Comparison of ENCODE assay signal across 8 cellular contexts in the genomic region with DNA sequence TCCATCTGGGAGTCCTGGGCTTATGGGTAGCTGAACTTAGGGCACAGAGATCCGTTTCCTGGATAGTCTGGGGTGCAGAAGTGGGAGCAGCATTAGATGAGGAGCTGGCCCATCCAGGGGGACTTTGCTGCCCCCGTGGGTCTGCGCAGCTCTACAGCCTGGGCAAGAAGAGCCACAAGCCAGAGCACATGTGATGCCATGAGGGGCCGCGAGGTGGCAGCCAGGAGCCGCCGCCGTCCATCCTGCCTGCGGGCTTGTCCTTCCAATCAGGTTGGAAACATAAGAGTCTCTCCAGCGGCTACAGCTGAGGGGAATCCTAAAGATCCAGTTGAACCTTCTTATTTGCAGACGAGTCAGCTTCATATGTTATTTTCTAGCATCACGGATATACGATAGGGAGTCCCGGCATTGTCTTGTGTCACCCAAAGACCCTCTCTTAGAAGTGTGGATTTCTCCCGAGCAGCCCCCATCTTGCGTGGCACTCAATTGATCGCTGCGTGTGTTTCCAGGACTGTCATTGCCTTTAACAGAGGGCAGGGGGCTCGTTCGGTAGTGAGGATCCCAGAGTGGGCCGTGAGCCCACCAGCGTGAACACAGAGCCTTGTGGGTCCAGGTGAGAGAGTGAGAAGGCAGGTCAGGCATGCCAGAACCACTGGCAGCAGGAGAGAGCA. TPM values are rescaled to one million over a fixed set of nuclear protein-coding genes. Genes with fewer than 3 reads are reported as not detected.
A peak's percentile ranks its signal among the peaks of the same experiment; 100 is the strongest.
DNase-seq lines count a peak whose midpoint lies in the region; ATAC-seq lines count a peak whose summit lies in the region.

No MANE protein-coding gene starts in this region.

- peaks cover 11% of the 10 kb centered on the region for H3K4me1 Mint-ChIP-seq in activated naive CD4-positive, alpha-beta T cell treated with anti-CD3 and anti-CD28 coated beads, Interleukin-2, amount 50 U/mL, for 24 hours

- ATAC-seq in Right ventricle myocardium inferior = peak; percentile 68
- ATAC-seq in GM21447 (IDR thresholded peaks at IDR 0.05; ENCODE audit: unreplicated experiment) = no peak
- no peak for ATAC-seq in GM21786 (IDR thresholded peaks at IDR 0.05; ENCODE audit: unreplicated experiment)

- intact Hi-C loops in Right ventricle myocardium inferior (cut with DNase I) (loop anchor here (2.0 kb wide), 2 partner anchors 23 to 37 kb away; no protein-coding TSS in a partner anchor), posterior vena cava (cut with DNase I) (loop anchor here in 1 of 2 donors (5.0 kb wide), 1 partner anchor 36 kb away; no protein-coding TSS in a partner anchor)

- peak; percentile 32 for DNase-seq in DMS53 treated with DMSO at 0.1 percent for 48 hours (lab: John Stamatoyannopoulos, UW; ENCODE audit: unreplicated experiment)
- peak; percentile 60 for DNase-seq in M059J (ENCODE audit: low read depth)
- DNase-seq in SK-N-DZ (ENCODE audit: low spot score) = peak; percentile 80
- peak; percentile 91 for DNase-seq in Right ventricle myocardium inferior (ENCODE audit: missing footprints)
- DNase-seq in posterior vena cava (ENCODE audit: low spot score) = peak; percentile 93

- no peaks in the 10 kb centered on the region for H3K9me3 Mint-ChIP-seq in activated naive CD4-positive, alpha-beta T cell treated with anti-CD3 and anti-CD28 coated beads, Interleukin-2, amount 50 U/mL, for 24 hours

- no peaks in the 10 kb centered on the region for H3K27me3 Mint-ChIP-seq in activated naive CD4-positive, alpha-beta T cell treated with anti-CD3 and anti-CD28 coated beads, Interleukin-2, amount 50 U/mL, for 24 hours

- no peak overlapping the region for H3K4me3 Mint-ChIP-seq in activated naive CD4-positive, alpha-beta T cell treated with anti-CD3 and anti-CD28 coated beads, Interleukin-2, amount 50 U/mL, for 24 hours

- H3K27ac Mint-ChIP-seq in activated naive CD4-positive, alpha-beta T cell treated with anti-CD3 and anti-CD28 coated beads, Interleukin-2, amount 50 U/mL, for 24 hours = peak overlapping the region; percentile 51

- H3K36me3 Mint-ChIP-seq in activated naive CD4-positive, alpha-beta T cell treated with anti-CD3 and anti-CD28 coated beads, Interleukin-2, amount 50 U/mL, for 24 hours = no peaks in the 10 kb centered on the region

RNA-seq across cellular contexts. Expression of a gene that starts 22.0 kb away (rescaled TPM):
- 4.5 and 7.0 TPM in 2 replicates for total RNA-seq in M059J (2014; rRNA removed; shearing (Covaris generic))
- polyA plus RNA-seq in SK-N-DZ (2014; cell fraction: cytosol; rRNA removed) = 0.12 TPM in 1 of 2 replicates, not detected in the other
- polyA plus RNA-seq in SK-N-DZ (2014; cell fraction: nucleus; rRNA removed) = not detected in 2 replicates
- 240 TPM for total RNA-seq in Right ventricle myocardium inferior
- total RNA-seq in posterior vena cava = 100 to 1,000 TPM; 172 to 261 TPM

RNA-seq across cellular contexts. Expression of a gene that starts 28.7 kb away (rescaled TPM):
- total RNA-seq in M059J (2014; rRNA removed; shearing (Covaris generic)) = 1.4 and 5.0 TPM in 2 replicates
- polyA plus RNA-seq in SK-N-DZ (2014; cell fraction: cytosol; rRNA removed) = 8.2 and 10.9 TPM in 2 replicates
- polyA plus RNA-seq in SK-N-DZ (2014; cell fraction: nucleus; rRNA removed) = 146 and 181 TPM in 2 replicates
- total RNA-seq in Right ventricle myocardium inferior (29.8 TPM), posterior vena cava (10 to 100 TPM; 18.2 to 29.7 TPM)

RNA-seq across cellular contexts. Expression of a gene that starts 36.4 kb away (rescaled TPM):
- total RNA-seq in M059J (2014; rRNA removed; shearing (Covaris generic)) = 70.5 and 85.3 TPM in 2 replicates
- 37.9 and 56.5 TPM in 2 replicates for polyA plus RNA-seq in SK-N-DZ (2014; cell fraction: cytosol; rRNA removed)
- 15.8 and 20.8 TPM in 2 replicates for polyA plus RNA-seq in SK-N-DZ (2014; cell fraction: nucleus; rRNA removed)
- 31.1 TPM for total RNA-seq in Right ventricle myocardium inferior
- 10 to 100 TPM; 29.5 to 34.7 TPM for total RNA-seq in posterior vena cava

Comparison
In these comparisons a context has a peak if more than half of its experiments do, and no peak if none do; other contexts are left out.
1. DNase-seq: peak in every context shown above with its lines; median percentile 93 in posterior vena cava; 91 in Right ventricle myocardium inferior; 80 in SK-N-DZ; 60 in M059J; 32 in DMS53 treated with DMSO at 0.1 percent for 48 hours.
2. RNA of a gene that starts 22.0 kb away (total RNA-seq): 172 to 261 TPM in posterior vena cava and 240 TPM in Right ventricle myocardium inferior (single experiment); 4.5 to 7.0 TPM in M059J; every median in the first group is over 10 times any median in the second.